Comparison of ENCODE assay signal across 29 cellular contexts in genomic region chr11:104061851-104062521, GRCh38. TPM values are rescaled to one million over a fixed set of nuclear protein-coding genes. Genes with fewer than 3 reads are reported as not detected.
DNase-seq lines count a peak whose midpoint lies in the region; ATAC-seq and TF ChIP-seq lines count a peak whose summit lies in the region.
"Had no signal": no experiment of that assay in that cellular context is flagged by ENCODE, and none has a peak within 500 bp of the region (broad histone marks: within the 10 kb centered on the region; RNA-seq: fewer than 3 reads in every experiment).

No MANE protein-coding gene starts in this region.

- H3K4me1 ChIP-seq in gastroesophageal sphincter = peaks cover 0 to 8% (median 3%) of the 10 kb centered on the region in 3 donors
- H3K4me1 ChIP-seq: BLaER1, SJSA1, transverse colon had no signal

- no peaks in the 10 kb centered on the region for H3K27me3 ChIP-seq in gastroesophageal sphincter
- H3K27me3 ChIP-seq: adrenal gland, BLaER1, cardiac muscle cell, MG63, SJSA1, transverse colon had no signal

- no peak overlapping the region for H3K27ac ChIP-seq in gastroesophageal sphincter
- H3K27ac ChIP-seq: BLaER1, cardiac muscle cell, HL-60, SJSA1 had no signal

- TF ChIP-seq POLR2A in gastroesophageal sphincter (IDR thresholded peaks at IDR 0.05) (no peak), GM18505 (IDR thresholded peaks at IDR 0.05; ENCODE audit: borderline replicate concordance, extremely low read depth, insufficient read depth, insufficient read length) (no peak)

- TF ChIP-seq CTCF in gastroesophageal sphincter (IDR thresholded peaks at IDR 0.05) (no peak), GM13977 (IDR thresholded peaks at IDR 0.05; ENCODE audit: extremely low read depth, insufficient read depth, missing control alignments) (no peak)

- 65 to 79% methylated on average over 6 to 9 of the region's 9 CpGs for WGBS in gastroesophageal sphincter (ENCODE audit: low coverage in 1 of 2), 2 donors

- ATAC-seq in gastroesophageal sphincter (peak; percentile 83), GM21360 (IDR thresholded peaks at IDR 0.05; ENCODE audit: unreplicated experiment) (no peak), GM18505 (IDR thresholded peaks at IDR 0.05; ENCODE audit: unreplicated experiment) (no peak)
- ATAC-seq: activated CD8-positive, alpha-beta T cell treated with anti-CD3 and anti-CD28 coated beads for 36 hours; left colon; stimulated activated naive CD8-positive, alpha-beta T cell treated with anti-CD3 and anti-CD28 coated beads, Interleukin-15, Interleukin-2, amounts not matched to agents 100 U/mL and 50 U/mL, for 24 hours had no signal

- no peaks in the 10 kb centered on the region for H3K36me3 ChIP-seq in gastroesophageal sphincter
- H3K36me3 ChIP-seq: adrenal gland, BLaER1, cardiac muscle cell, MG63, SJSA1, transverse colon had no signal

- no peak for TF ChIP-seq EP300 in gastroesophageal sphincter (IDR thresholded peaks at IDR 0.05)

- in situ Hi-C loops in GM13977 (cut with MboI; ENCODE audit: low pct_unique_long_range_greater_than_20kb, low sequenced_read_pairs, unreplicated experiment) = no loop called here

- H3K4me3 ChIP-seq in gastroesophageal sphincter = no peak overlapping the region
- H3K4me3 ChIP-seq: adrenal gland, BLaER1, cardiac muscle cell, MG63, SJSA1, transverse colon had no signal

- no peaks in the 10 kb centered on the region for H3K9me3 ChIP-seq in gastroesophageal sphincter
- H3K9me3 ChIP-seq: adrenal gland, BLaER1, MG63, SJSA1, transverse colon had no signal

- DNase-seq in SKM-1 treated with dmso at 0.1 percent for 144 hours (lab: John Stamatoyannopoulos, UW; ENCODE audit: unreplicated experiment) (peak; percentile 4), SKM-1 (lab: John Stamatoyannopoulos, UW; ENCODE audit: unreplicated experiment) (no peak), amniotic epithelial cell (ENCODE audit: low read depth) (peak; percentile 97), medulla oblongata (ENCODE audit: extremely low spot score) (no peak), GM13977 (ENCODE audit: low spot score) (no peak)
- DNase-seq: activated CD4-positive, CD25-positive, alpha-beta regulatory T cell; activated CD8-positive, alpha-beta T cell treated with anti-CD3 and anti-CD28 coated beads for 36 hours; activated gamma-delta T cell treated with Interleukin-2 at 50 U/mL for 16 hours; EL; left colon; MG63; NCI-H2171; NCI-H748 treated with DMSO at 0.1 percent for 48 hours; stimulated activated CD4-positive, alpha-beta T cell treated with anti-CD3 and anti-CD28 coated beads, Interleukin-2, amount 100 ng/mL, for 24 hours; stimulated activated naive CD8-positive, alpha-beta T cell treated with anti-CD3 and anti-CD28 coated beads, Interleukin-15, Interleukin-2, amounts not matched to agents 100 U/mL and 50 U/mL, for 24 hours; transverse colon had no signal

RNA-seq across cellular contexts. Expression of gene DDI1, which starts 25.5 kb away (rescaled TPM):
- under 1 TPM in 1 of 4 donors, not detected in 3; 0.12 TPM for total RNA-seq in gastroesophageal sphincter
- total RNA-seq: A172; activated CD8-positive, alpha-beta T cell treated with anti-CD3 and anti-CD28 coated beads for 36 hours; adrenal gland; cardiac muscle cell; dermis microvascular lymphatic vessel endothelial cell; glomerular endothelial cell; left colon; progenitor cell of endocrine pancreas; SJSA1; skeletal muscle tissue; transverse colon had no signal

Comparison
In these comparisons a context has a peak if more than half of its experiments do, and no peak if none do; other contexts are left out.
1. DNase-seq: peak in SKM-1 treated with dmso at 0.1 percent for 144 hours (single experiment) and amniotic epithelial cell (single experiment); none in SKM-1 (single experiment), medulla oblongata (single experiment) and GM13977 (single experiment).